ENCODE assay signal across 8 cellular contexts in genomic region chr20:48826064-48826463, GRCh38. TPM values are rescaled to one million over a fixed set of nuclear protein-coding genes. Genes with fewer than 3 reads are reported as not detected.
DNase-seq lines count a peak whose midpoint lies in the region; ATAC-seq and TF ChIP-seq lines count a peak whose summit lies in the region.

No MANE protein-coding gene starts in this region.

- H3K4me1 Mint-ChIP-seq in activated naive CD4-positive, alpha-beta T cell treated with anti-CD3 and anti-CD28 coated beads for 36 hours (ENCODE audit: low read depth): peaks cover 50% of the 10 kb centered on the region

- peak overlapping the region; percentile 74 for H3K27ac Mint-ChIP-seq in activated naive CD4-positive, alpha-beta T cell treated with anti-CD3 and anti-CD28 coated beads for 36 hours
- peak overlapping the region in 1 of 2 donors; percentile 92 for H3K27ac Mint-ChIP-seq in activated naive CD4-positive, alpha-beta T cell treated with anti-CD3 and anti-CD28 coated beads, Interleukin-2, amount 50 U/mL, for 72 hours

- peaks cover 20% of the 10 kb centered on the region for H3K27me3 Mint-ChIP-seq in activated naive CD4-positive, alpha-beta T cell treated with anti-CD3 and anti-CD28 coated beads for 36 hours (ENCODE audit: low read depth)

- intact Hi-C loops in activated naive CD4-positive, alpha-beta T cell treated with anti-CD3 and anti-CD28 coated beads for 36 hours (cut with micrococcal nuclease): loop anchor here (5.0 to 10.0 kb wide), 4 partner anchors 81 to 449 kb away; partner anchors contain the start of gene ZNFX1
- intact Hi-C loops in left lung (cut with DNase I) (loop anchor here in 1 of 2 donors (10.0 kb wide), 1 partner anchor 51 kb away; no protein-coding TSS in a partner anchor), tibial artery (cut with DNase I; ENCODE audit: low total_unique reads) (loop anchor here (5.0 kb wide), 1 partner anchor 99 kb away; no protein-coding TSS in a partner anchor)

- H3K9me3 ChIP-seq in adipocyte (ENCODE audit: control insufficient read depth, low read length) (no peaks in the 10 kb centered on the region), left lung (no peaks in the 10 kb centered on the region), tibial artery (no peaks in the 10 kb centered on the region)

- H3K4me1 ChIP-seq in adipocyte (ENCODE audit: control insufficient read depth, insufficient read depth, low read length) (peaks cover 3% of the 10 kb centered on the region), left lung (peaks cover 6 to 74% of the 10 kb centered on the region in 2 donors), tibial artery (peaks cover 0 to 48% (median 23%) of the 10 kb centered on the region in 4 donors)

- ATAC-seq in activated naive CD4-positive, alpha-beta T cell treated with anti-CD3 and anti-CD28 coated beads, Interleukin-2, amount 50 U/mL, for 72 hours: no peak
- ATAC-seq in left lung: peak; percentile 5

- TF ChIP-seq CTCF in left lung (IDR thresholded peaks at IDR 0.05): no peak
- TF ChIP-seq CTCF in tibial artery (IDR thresholded peaks at IDR 0.05): no peak

- no peaks in the 10 kb centered on the region for H3K9me3 Mint-ChIP-seq in activated naive CD4-positive, alpha-beta T cell treated with anti-CD3 and anti-CD28 coated beads for 36 hours
- H3K9me3 Mint-ChIP-seq in activated naive CD4-positive, alpha-beta T cell treated with anti-CD3 and anti-CD28 coated beads, Interleukin-2, amount 50 U/mL, for 72 hours: no peaks in the 10 kb centered on the region

- CTCF ChIA-PET in activated naive CD4-positive, alpha-beta T cell treated with anti-CD3 and anti-CD28 coated beads for 36 hours (lab: Charles Lee): interaction anchor here (0.7 to 0.9 kb wide), 2 partner anchors 80 to 85 kb away, joined by 3 read pairs; no protein-coding TSS in a partner anchor

- H3K36me3 ChIP-seq in adipocyte (ENCODE audit: control insufficient read depth, insufficient read depth, low read length, severe bottlenecking) (no peaks in the 10 kb centered on the region), left lung (peaks cover 0 to 11% of the 10 kb centered on the region in 2 donors), tibial artery (no peaks in the 10 kb centered on the region)

- H3K27ac ChIP-seq in left lung (peak overlapping the region; percentile 72 to 97), tibial artery (peak overlapping the region; percentile 52 to 62)

- H3K9ac ChIP-seq in adipocyte (ENCODE audit: low read length): no peak overlapping the region

- peak overlapping the region; percentile 81 for H3K4me3 Mint-ChIP-seq in activated naive CD4-positive, alpha-beta T cell treated with anti-CD3 and anti-CD28 coated beads for 36 hours

- H3K4me3 ChIP-seq in adipocyte (ENCODE audit: low read length) (peak overlapping the region; percentile 76), left lung (peak overlapping the region; percentile 42 to 78), tibial artery (peak overlapping the region; percentile 67 to 85)

- H3K27me3 ChIP-seq in adipocyte (replicated peaks; ENCODE audit: control insufficient read depth, insufficient read depth, low read length): peaks cover 4% of the 10 kb centered on the region
- peaks cover 14 to 85% of the 10 kb centered on the region in 2 donors for H3K27me3 ChIP-seq in left lung
- no peaks in the 10 kb centered on the region for H3K27me3 ChIP-seq in tibial artery

- H3K36me3 Mint-ChIP-seq in activated naive CD4-positive, alpha-beta T cell treated with anti-CD3 and anti-CD28 coated beads for 36 hours (ENCODE audit: low read depth): peaks cover 2% of the 10 kb centered on the region
- H3K36me3 Mint-ChIP-seq in activated naive CD4-positive, alpha-beta T cell treated with anti-CD3 and anti-CD28 coated beads, Interleukin-2, amount 50 U/mL, for 72 hours: peaks cover 15 to 18% of the 10 kb centered on the region in 2 donors

- no peak for DNase-seq in activated naive CD4-positive, alpha-beta T cell treated with anti-CD3 and anti-CD28 coated beads for 36 hours
- DNase-seq in activated naive CD4-positive, alpha-beta T cell treated with anti-CD3 and anti-CD28 coated beads, Interleukin-2, amount 50 U/mL, for 72 hours (ENCODE audit: low spot score in 2 of 2): no peak
- DNase-seq in adipocyte (ENCODE audit: low read depth) (no peak), left lung (no peak), tibial artery (peak in 1 of 2 donors; percentile 39), OCI-M1 (lab: John Stamatoyannopoulos, UW) (no peak), dedifferentiated amniotic fluid mesenchymal stem cell (ENCODE audit: extremely low spot score) (no peak), DMS114 treated with DMSO at 0.1 percent for 48 hours (lab: John Stamatoyannopoulos, UW; ENCODE audit: unreplicated experiment) (no peak)

RNA-seq across cellular contexts. Expression of gene PREX1, which starts 1.7 kb away (rescaled TPM):
- total RNA-seq in activated naive CD4-positive, alpha-beta T cell treated with anti-CD3 and anti-CD28 coated beads for 36 hours: 10 to 100 TPM; 43.7 to 44.2 TPM
- total RNA-seq in activated naive CD4-positive, alpha-beta T cell treated with anti-CD3 and anti-CD28 coated beads, Interleukin-2, amount 50 U/mL, for 72 hours: 10 to 100 TPM; 30.6 to 51.8 TPM
- total RNA-seq in left lung: 100 to 1,000 TPM in 1 of 2 donors, 10 to 100 TPM in 1; 40.6 to 111 TPM
